In the genomic region with DNA sequence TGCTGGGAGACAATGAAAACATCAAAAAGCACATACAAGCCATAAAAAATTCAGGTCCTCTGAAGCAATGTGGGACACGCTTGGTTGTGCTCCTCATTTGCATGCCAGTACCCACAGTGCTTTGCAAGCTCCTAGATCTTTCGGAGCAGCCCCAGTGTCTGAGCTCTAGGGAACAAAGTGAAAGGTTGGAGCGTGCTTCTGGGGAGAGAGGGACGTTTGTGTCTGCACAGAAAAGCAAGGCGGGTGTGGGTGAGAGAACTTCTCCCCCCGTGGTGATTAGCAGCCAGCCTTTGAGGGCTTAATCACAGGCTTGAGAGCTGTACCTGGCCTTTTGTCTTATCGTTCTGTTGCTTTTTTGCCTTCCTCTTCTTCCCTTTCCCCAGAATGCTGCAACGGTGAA, we compare ENCODE assay signal across 18 cellular contexts.
DNase-seq lines count a peak whose midpoint lies in the region; ATAC-seq and TF ChIP-seq lines count a peak whose summit lies in the region.
"Had no signal": no experiment of that assay in that cellular context is flagged by ENCODE, and none has a peak within 500 bp of the region (broad histone marks: within the 10 kb centered on the region; RNA-seq: fewer than 3 reads in every experiment).

No MANE protein-coding gene starts in this region.

- no peak for DNase-seq in Right ventricle myocardium superior
- no peak for DNase-seq in right atrium auricular region (ENCODE audit: low spot score)
- no peak for DNase-seq in left ventricle myocardium superior
- no peak for DNase-seq in stimulated activated naive CD4-positive, alpha-beta T cell (lab: John Stamatoyannopoulos, UW)
- DNase-seq in GM13977 (ENCODE audit: low spot score): no peak
- DNase-seq in GOT3 (lab: John Stamatoyannopoulos, UW): no peak
- DNase-seq in activated naive CD4-positive, alpha-beta T cell treated with anti-CD3 and anti-CD28 coated beads, Interleukin-2, amount 50 U/mL, for 72 hours (ENCODE audit: low spot score in 2 of 2): no peak
- DNase-seq: activated B cell treated with CpG ODN at 0.5 μM for 24 hours; activated CD8-positive, alpha-beta T cell treated with anti-CD3 and anti-CD28 coated beads for 36 hours; activated naive CD8-positive, alpha-beta T cell treated with anti-CD3 and anti-CD28 coated beads, Interleukin-2, amount 10 ng/mL, durations not matched to agents 7 days and 5 days; CD4-positive, alpha-beta T cell; DMS79 treated with DMSO at 0.1 percent for 48 hours; NCI-H2227 treated with DMSO at 0.1 percent for 48 hours; stimulated activated CD4-positive, alpha-beta T cell treated with anti-CD3 and anti-CD28 coated beads, Interleukin-2, amount 100 ng/mL, for 48 hours; T-helper 1 cell had no signal

- in situ Hi-C loops in GM13977 (cut with MboI; ENCODE audit: low pct_unique_long_range_greater_than_20kb, low sequenced_read_pairs, unreplicated experiment): no loop called here

- H3K4me3 ChIP-seq in right atrium auricular region (no peak overlapping the region), rectal smooth muscle tissue (ENCODE audit: low read length) (no peak overlapping the region)
- H3K4me3 ChIP-seq: cardiac muscle cell had no signal

- ATAC-seq in Right ventricle myocardium superior (ENCODE audit: poor library complexity): peak; percentile 64
- ATAC-seq in left ventricle myocardium superior: peak; percentile 58
- no peak for ATAC-seq in activated naive CD4-positive, alpha-beta T cell treated with anti-CD3 and anti-CD28 coated beads, Interleukin-2, amount 50 U/mL, for 72 hours
- ATAC-seq: activated CD8-positive, alpha-beta T cell treated with anti-CD3 and anti-CD28 coated beads for 36 hours had no signal

- H3K27ac Mint-ChIP-seq in activated naive CD4-positive, alpha-beta T cell treated with anti-CD3 and anti-CD28 coated beads, Interleukin-2, amount 50 U/mL, for 72 hours: no peak overlapping the region
- H3K27ac Mint-ChIP-seq: activated B cell treated with CpG ODN at 0.5 μM for 24 hours; activated CD8-positive, alpha-beta T cell treated with anti-CD3 and anti-CD28 coated beads for 36 hours; activated naive CD8-positive, alpha-beta T cell treated with anti-CD3 and anti-CD28 coated beads, Interleukin-2, amount 10 ng/mL, durations not matched to agents 7 days and 5 days; CD4-positive, alpha-beta T cell had no signal

- H3K27ac ChIP-seq in right atrium auricular region (no peak overlapping the region), rectal smooth muscle tissue (ENCODE audit: low read depth, low read length) (peak overlapping the region; percentile 32)
- H3K27ac ChIP-seq: cardiac muscle cell had no signal

- intact Hi-C loops in Right ventricle myocardium superior (cut with DNase I) (no loop called here), left ventricle myocardium superior (cut with micrococcal nuclease) (no loop called here)

- H3K9me3 ChIP-seq in right atrium auricular region: peaks cover 0 to 23% of the 10 kb centered on the region in 2 donors

- H3K9me3 Mint-ChIP-seq in activated naive CD4-positive, alpha-beta T cell treated with anti-CD3 and anti-CD28 coated beads, Interleukin-2, amount 50 U/mL, for 72 hours: peaks cover 20 to 23% of the 10 kb centered on the region in 2 donors

- no peak for TF ChIP-seq CTCF in right atrium auricular region (IDR thresholded peaks at IDR 0.05)
- no peak for TF ChIP-seq CTCF in GM13977 (IDR thresholded peaks at IDR 0.05; ENCODE audit: extremely low read depth, insufficient read depth, missing control alignments)

- H3K4me1 ChIP-seq in right atrium auricular region (peaks cover 0 to 31% of the 10 kb centered on the region in 2 donors), rectal smooth muscle tissue (ENCODE audit: control insufficient read depth, insufficient read depth, low read length) (peaks cover 16% of the 10 kb centered on the region)

- peaks cover 13 to 20% of the 10 kb centered on the region in 2 donors for H3K36me3 Mint-ChIP-seq in activated naive CD4-positive, alpha-beta T cell treated with anti-CD3 and anti-CD28 coated beads, Interleukin-2, amount 50 U/mL, for 72 hours
- H3K36me3 Mint-ChIP-seq: activated naive CD8-positive, alpha-beta T cell treated with anti-CD3 and anti-CD28 coated beads, Interleukin-2, amount 10 ng/mL, durations not matched to agents 7 days and 5 days had no signal

- H3K9ac ChIP-seq in rectal smooth muscle tissue (ENCODE audit: low read length): no peak overlapping the region

- no peaks in the 10 kb centered on the region for H3K36me3 ChIP-seq in right atrium auricular region
- no peaks in the 10 kb centered on the region for H3K36me3 ChIP-seq in rectal smooth muscle tissue (ENCODE audit: control insufficient read depth, insufficient read depth, low read length)
- H3K36me3 ChIP-seq: cardiac muscle cell, heart left ventricle had no signal

- no peaks in the 10 kb centered on the region for H3K27me3 ChIP-seq in right atrium auricular region
- H3K27me3 ChIP-seq in rectal smooth muscle tissue (ENCODE audit: control insufficient read depth, insufficient read depth, low read length): no peaks in the 10 kb centered on the region
- H3K27me3 ChIP-seq: cardiac muscle cell, heart left ventricle had no signal

Comparison
In these comparisons a context has a peak if more than half of its experiments do, and no peak if none do; other contexts are left out.
1. ATAC-seq: peak in Right ventricle myocardium superior (single experiment) and left ventricle myocardium superior (single experiment); none in activated naive CD4-positive, alpha-beta T cell treated with anti-CD3 and anti-CD28 coated beads, Interleukin-2, amount 50 U/mL, for 72 hours (0 of 2).